In the genomic region with DNA sequence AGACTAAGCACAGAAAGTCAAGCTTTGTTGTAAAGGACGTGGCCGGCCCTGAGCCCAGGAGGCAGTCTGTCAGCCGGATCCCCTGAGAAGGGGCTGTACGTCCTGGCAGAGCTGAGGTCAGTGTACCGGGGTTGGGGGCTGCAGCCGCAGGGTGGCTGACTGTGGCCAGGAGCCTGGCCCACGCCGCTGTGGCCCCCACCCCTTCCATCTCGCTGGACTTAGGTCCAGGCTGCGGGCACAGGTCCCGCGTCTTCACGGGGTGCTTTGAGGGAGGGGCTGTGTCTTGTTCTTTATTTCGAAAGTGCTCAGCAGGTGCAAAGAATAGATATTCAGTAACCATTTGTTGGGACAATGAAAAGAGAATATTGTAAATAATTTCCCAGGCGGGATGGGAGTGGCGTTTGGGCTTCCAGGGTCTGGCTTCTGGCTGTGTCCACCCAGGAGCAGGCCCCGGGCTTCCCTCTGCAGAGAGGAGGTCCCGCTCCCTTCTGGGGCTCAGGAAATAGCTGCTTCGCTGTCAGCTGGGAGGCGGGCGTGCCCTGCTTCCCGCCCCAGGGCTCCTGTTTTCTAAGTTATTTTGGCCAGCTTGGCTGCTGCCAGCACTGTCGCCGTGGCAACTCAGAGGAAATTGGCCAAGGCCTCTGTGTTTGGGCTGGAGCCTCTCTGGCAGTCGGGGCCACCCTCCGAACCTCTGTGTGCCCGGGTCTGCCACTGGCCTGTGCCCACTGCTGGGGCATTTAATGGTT, we compare ENCODE assay signal across 9 cellular contexts. TPM values are rescaled to one million over a fixed set of nuclear protein-coding genes. Genes with fewer than 3 reads are reported as not detected.
A peak's percentile ranks its signal among the peaks of the same experiment; 100 is the strongest.
DNase-seq lines count a peak whose midpoint lies in the region; ATAC-seq lines count a peak whose summit lies in the region.
"Had no signal": no experiment of that assay in that cellular context is flagged by ENCODE, and none has a peak within 500 bp of the region (broad histone marks: within the 10 kb centered on the region; RNA-seq: fewer than 3 reads in every experiment).

No MANE protein-coding gene starts in this region.

- H3K36me3 Mint-ChIP-seq in activated T-helper 17 cell treated with anti-CD3 and anti-CD28 coated beads, Interleukin-2, amount 50 U/mL, for 72 hours (ENCODE audit: low read depth) = peaks cover 85% of the 10 kb centered on the region

- no peaks in the 10 kb centered on the region for H3K9me3 ChIP-seq in skeletal muscle tissue (ENCODE audit: control insufficient read depth in 3 of 3, low read length in 3 of 3)

- H3K4me3 ChIP-seq in skeletal muscle tissue (ENCODE audit: low read length in 3 of 3) = peak overlapping the region; percentile 20 to 63 (median 55)

- H3K9me3 Mint-ChIP-seq in activated T-helper 17 cell treated with anti-CD3 and anti-CD28 coated beads, Interleukin-2, amount 50 U/mL, for 72 hours = no peaks in the 10 kb centered on the region

- H3K9ac ChIP-seq in skeletal muscle tissue (ENCODE audit: low read depth in 1 of 3, low read length in 3 of 3) = peak overlapping the region; percentile 63 to 84 (median 74)

- intact Hi-C loops in left cardiac atrium (cut with DNase I) = loop anchor here in 1 of 2 donors (5.0 kb wide), 1 partner anchor 49 kb away; no protein-coding TSS in a partner anchor

- DNase-seq in NCI-H146 (lab: John Stamatoyannopoulos, UW) = peak; percentile 40
- no peak for DNase-seq in NCI-H146 treated with DMSO at 0.1 percent for 48 hours (lab: John Stamatoyannopoulos, UW; ENCODE audit: unreplicated experiment)
- DNase-seq in left cardiac atrium = peak; percentile 87
- DNase-seq in stimulated activated CD4-positive, alpha-beta T cell treated with anti-CD3 and anti-CD28 coated beads, Interleukin-2, amount 100 ng/mL, for 48 hours = no peak
- DNase-seq in NK-92 treated with Interleukin-12 subunit alpha and Interleukin-12 subunit beta, amount 100 ng/mL, for 24 hours (lab: John Stamatoyannopoulos, UW) = no peak

- H3K27ac ChIP-seq in skeletal muscle tissue (ENCODE audit: low read depth, low read length) = peak overlapping the region; percentile 82

- H3K27me3 ChIP-seq in skeletal muscle tissue (ENCODE audit: control insufficient read depth in 3 of 3, insufficient read depth in 3 of 3, low read length in 3 of 3) = no peaks in the 10 kb centered on the region

- peaks cover 0 to 3% (median 2%) of the 10 kb centered on the region in 3 donors for H3K36me3 ChIP-seq in skeletal muscle tissue (ENCODE audit: control insufficient read depth in 3 of 3, insufficient read depth in 3 of 3, low read length in 3 of 3)

- no peak for ATAC-seq in activated T-helper 17 cell treated with anti-CD3 and anti-CD28 coated beads, Interleukin-2, amount 50 U/mL, for 72 hours (replicated peaks)
- ATAC-seq in left cardiac atrium = peak; percentile 68 to 69
- ATAC-seq in GM21526 (IDR thresholded peaks at IDR 0.05; ENCODE audit: low FRiP score, unreplicated experiment) = no peak
- ATAC-seq: left colon had no signal

- H3K4me1 ChIP-seq in skeletal muscle tissue (ENCODE audit: control insufficient read depth in 3 of 3, insufficient read depth in 3 of 3, low read length in 3 of 3) = peaks cover 48 to 65% (median 55%) of the 10 kb centered on the region in 3 donors

- H3K27me3 Mint-ChIP-seq in activated T-helper 17 cell treated with anti-CD3 and anti-CD28 coated beads, Interleukin-2, amount 50 U/mL, for 72 hours = no peaks in the 10 kb centered on the region

- H3K27ac Mint-ChIP-seq in activated T-helper 17 cell treated with anti-CD3 and anti-CD28 coated beads, Interleukin-2, amount 50 U/mL, for 72 hours = peak overlapping the region; percentile 99

- peak overlapping the region; percentile 97 for H3K4me3 Mint-ChIP-seq in activated T-helper 17 cell treated with anti-CD3 and anti-CD28 coated beads, Interleukin-2, amount 50 U/mL, for 72 hours

- peaks cover 42% of the 10 kb centered on the region for H3K4me1 Mint-ChIP-seq in activated T-helper 17 cell treated with anti-CD3 and anti-CD28 coated beads, Interleukin-2, amount 50 U/mL, for 72 hours

RNA-seq across cellular contexts. Expression of a gene that starts 7.4 kb away (rescaled TPM):
- 10 to 100 TPM; 20.3 to 79.3 TPM for total RNA-seq in activated T-helper 17 cell treated with anti-CD3 and anti-CD28 coated beads, Interleukin-2, amount 50 U/mL, for 72 hours
- total RNA-seq in left cardiac atrium = 10 to 100 TPM; 17.1 to 18.9 TPM
- total RNA-seq in skeletal muscle tissue = 10.4 TPM

Comparison
In these comparisons a context has a peak if more than half of its experiments do, and no peak if none do; other contexts are left out.
1. DNase-seq: peak in NCI-H146 (single experiment) and left cardiac atrium (single experiment); none in NCI-H146 treated with DMSO at 0.1 percent for 48 hours (single experiment), stimulated activated CD4-positive, alpha-beta T cell treated with anti-CD3 and anti-CD28 coated beads, Interleukin-2, amount 100 ng/mL, for 48 hours (0 of 2) and NK-92 treated with Interleukin-12 subunit alpha and Interleukin-12 subunit beta, amount 100 ng/mL, for 24 hours (single experiment).
2. ATAC-seq: peak in left cardiac atrium (2 of 2); none in activated T-helper 17 cell treated with anti-CD3 and anti-CD28 coated beads, Interleukin-2, amount 50 U/mL, for 72 hours (single experiment) and GM21526 (single experiment).